In genomic region chr4:30717208-30718020, GRCh38 we compare ENCODE assay signal across 1 cellular context.
TF ChIP-seq lines count a peak whose summit lies in the region.

No MANE protein-coding gene starts in this region.

TF ChIP-seq in HEK293, 187 proteins besides CTCF, POLR2A, EP300 and RAD21 (continued from another document):
- TF ChIP-seq ZNF549 (tag by site-specific recombination; IDR thresholded peaks at IDR 0.05) (no peak; the same call in 1 of the 2 replicates), ZNF692 (tag by site-specific recombination; IDR thresholded peaks at IDR 0.05) (0 out of 2 replicates have a peak, but pooled peaks have one; percentile 43)
